Comparison of ENCODE assay signal across 8 cellular contexts in the genomic region with DNA sequence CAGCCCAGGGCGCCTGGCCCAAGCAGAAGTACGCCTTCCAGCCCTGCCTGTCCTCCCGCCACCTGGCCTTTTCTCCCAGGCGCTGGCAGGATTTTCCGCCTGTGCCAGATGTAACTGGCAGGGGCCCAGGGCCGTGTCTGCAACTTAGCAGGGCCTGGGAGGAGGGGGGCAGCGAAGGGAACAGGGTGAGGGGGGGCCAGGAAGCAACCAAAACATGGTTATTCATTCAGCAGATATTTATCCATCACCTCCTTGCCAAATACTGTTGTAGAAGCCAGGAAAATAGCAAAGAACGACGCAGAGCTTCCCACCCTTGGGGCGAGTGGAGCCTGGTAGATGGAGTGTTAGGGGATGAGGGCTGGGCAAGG. TPM values are rescaled to one million over a fixed set of nuclear protein-coding genes. Genes with fewer than 3 reads are reported as not detected.
DNase-seq lines count a peak whose midpoint lies in the region; ATAC-seq and TF ChIP-seq lines count a peak whose summit lies in the region.

No MANE protein-coding gene starts in this region.

- DNase-seq in NCI-H345 treated with DMSO at 0.1 percent for 48 hours (lab: John Stamatoyannopoulos, UW; ENCODE audit: unreplicated experiment) = peak; percentile 60
- DNase-seq in epidermal melanocyte (ENCODE audit: insufficient read length, low spot score) = peak; percentile 68
- no peak for DNase-seq in neural crest cell (ENCODE audit: low read depth, low spot score)
- DNase-seq in stimulated activated naive CD8-positive, alpha-beta T cell treated with anti-CD3 and anti-CD28 coated beads, Interleukin-15, amount 100 ng/mL, for 72 hours = no peak

- H3K27me3 Mint-ChIP-seq in neural crest cell (ENCODE audit: low read depth) = peaks cover 85% of the 10 kb centered on the region
- H3K27me3 Mint-ChIP-seq in stimulated activated naive CD8-positive, alpha-beta T cell treated with anti-CD3 and anti-CD28 coated beads, Interleukin-15, amount 100 ng/mL, for 72 hours = peaks cover 49% of the 10 kb centered on the region

- H3K36me3 Mint-ChIP-seq in neural crest cell (ENCODE audit: low read depth) = no peaks in the 10 kb centered on the region

- H3K4me3 Mint-ChIP-seq in neural crest cell = peak overlapping the region; percentile 44
- H3K4me3 Mint-ChIP-seq in stimulated activated naive CD8-positive, alpha-beta T cell treated with anti-CD3 and anti-CD28 coated beads, Interleukin-15, amount 100 ng/mL, for 72 hours = no peak overlapping the region

- no peaks in the 10 kb centered on the region for H3K9me3 ChIP-seq in BLaER1 treated with 17β-estradiol and CSF1 and Interleukin-3, amounts not matched to agents 10 nM and 100 nM (replicated peaks in 1 of 11)

- H3K27ac Mint-ChIP-seq in neural crest cell (ENCODE audit: unreplicated experiment) = no peak overlapping the region
- no peak overlapping the region for H3K27ac Mint-ChIP-seq in stimulated activated naive CD8-positive, alpha-beta T cell treated with anti-CD3 and anti-CD28 coated beads, Interleukin-15, amount 100 ng/mL, for 72 hours

- H3K27me3 ChIP-seq in BLaER1 treated with 17β-estradiol and CSF1 and Interleukin-3, amounts not matched to agents 10 nM and 100 nM = peaks cover 0 to 12% (median 0%) of the 10 kb centered on the region in 11 experiments; a peak in 2 of 22 replicates

- peak overlapping the region in 8 of 11 experiments; percentile 44 to 80 (median 68); a peak in 15 of 22 replicates for H3K27ac ChIP-seq in BLaER1 treated with 17β-estradiol and CSF1 and Interleukin-3, amounts not matched to agents 10 nM and 100 nM

- H3K4me2 ChIP-seq in BLaER1 treated with 17β-estradiol and CSF1 and Interleukin-3, amounts not matched to agents 10 nM and 100 nM = peak overlapping the region; percentile 79 to 98 (median 92)

- H3K9ac ChIP-seq in BLaER1 treated with 17β-estradiol and CSF1 and Interleukin-3, amounts not matched to agents 10 nM and 100 nM = peak overlapping the region in 7 of 11 experiments; percentile 20 to 74 (median 57); a peak in 11 of 22 replicates

- no peaks in the 10 kb centered on the region for H4K20me1 ChIP-seq in BLaER1 treated with 17β-estradiol and CSF1 and Interleukin-3, amounts not matched to agents 10 nM and 100 nM

- ATAC-seq in GM21528 (IDR thresholded peaks at IDR 0.05; ENCODE audit: low FRiP score, unreplicated experiment) (no peak), GM21367 (IDR thresholded peaks at IDR 0.05; ENCODE audit: unreplicated experiment) (no peak), HG03439 (IDR thresholded peaks at IDR 0.05; ENCODE audit: unreplicated experiment) (no peak)
- no peak for ATAC-seq in stimulated activated naive CD8-positive, alpha-beta T cell treated with anti-CD3 and anti-CD28 coated beads, Interleukin-15, amount 100 ng/mL, for 72 hours

- H3K36me3 ChIP-seq in BLaER1 treated with 17β-estradiol and CSF1 and Interleukin-3, amounts not matched to agents 10 nM and 100 nM = no peaks in the 10 kb centered on the region

- H3K4me1 Mint-ChIP-seq in neural crest cell = peaks cover 33% of the 10 kb centered on the region
- H3K4me1 Mint-ChIP-seq in stimulated activated naive CD8-positive, alpha-beta T cell treated with anti-CD3 and anti-CD28 coated beads, Interleukin-15, amount 100 ng/mL, for 72 hours = peaks cover 7% of the 10 kb centered on the region

- H3K9me3 Mint-ChIP-seq in neural crest cell = no peaks in the 10 kb centered on the region
- no peaks in the 10 kb centered on the region for H3K9me3 Mint-ChIP-seq in stimulated activated naive CD8-positive, alpha-beta T cell treated with anti-CD3 and anti-CD28 coated beads, Interleukin-15, amount 100 ng/mL, for 72 hours

- peak overlapping the region in 2 of 10 experiments; percentile 4 to 52; a peak in 2 of 20 replicates for H3K4me3 ChIP-seq in BLaER1 treated with 17β-estradiol and CSF1 and Interleukin-3, amounts not matched to agents 10 nM and 100 nM

- no peak for TF ChIP-seq CTCF in neural crest cell (conservative IDR thresholded peaks at IDR 0.05)

- peaks cover 35 to 95% (median 88%) of the 10 kb centered on the region in 10 experiments for H3K4me1 ChIP-seq in BLaER1 treated with 17β-estradiol and CSF1 and Interleukin-3, amounts not matched to agents 10 nM and 100 nM

RNA-seq across cellular contexts. Expression of a gene that starts 5.6 kb away (rescaled TPM):
- 0.44 TPM in 1 of 2 replicates, not detected in the other for total RNA-seq in neural crest cell

RNA-seq across cellular contexts. Expression of a gene that starts 38.2 kb away (rescaled TPM):
- total RNA-seq in neural crest cell = 7.8 and 7.9 TPM in 2 replicates

RNA-seq across cellular contexts. Expression of a gene that starts 46.1 kb away (rescaled TPM):
- 0.73 and 1.4 TPM in 2 replicates for total RNA-seq in neural crest cell

Comparison
In these comparisons a context has a peak if more than half of its experiments do, and no peak if none do; other contexts are left out.
1. DNase-seq: peak in NCI-H345 treated with DMSO at 0.1 percent for 48 hours (single experiment) and epidermal melanocyte (single experiment); none in neural crest cell (single experiment) and stimulated activated naive CD8-positive, alpha-beta T cell treated with anti-CD3 and anti-CD28 coated beads, Interleukin-15, amount 100 ng/mL, for 72 hours (0 of 2).